In genomic region chr15:48516125-48516524, GRCh38 we compare ENCODE assay signal across 24 cellular contexts.
"Had no signal": no experiment of that assay in that cellular context is flagged by ENCODE, and none has a peak within 500 bp of the region (broad histone marks: within the 10 kb centered on the region; RNA-seq: fewer than 3 reads in every experiment).

No MANE protein-coding gene starts in this region.

- H3K27ac ChIP-seq: VCaP had no signal

- H3K36me3 Mint-ChIP-seq: activated CD4-positive, alpha-beta memory T cell treated with anti-CD3 and anti-CD28 coated beads for 36 hours; activated naive CD8-positive, alpha-beta T cell had no signal

- H3K27ac Mint-ChIP-seq: activated CD4-positive, alpha-beta memory T cell treated with anti-CD3 and anti-CD28 coated beads for 36 hours; activated CD4-positive, alpha-beta T cell treated with anti-CD3 and anti-CD28 coated beads, Interleukin-2, amount 10 ng/mL, durations not matched to agents 7 days and 5 days; activated naive CD4-positive, alpha-beta T cell treated with anti-CD3 and anti-CD28 coated beads for 36 hours; activated naive CD8-positive, alpha-beta T cell; activated T-helper 17 cell treated with anti-CD3 and anti-CD28 coated beads, Interleukin-2, amount 50 U/mL, for 72 hours had no signal

- H3K4me3 Mint-ChIP-seq: activated CD4-positive, alpha-beta memory T cell treated with anti-CD3 and anti-CD28 coated beads for 36 hours; activated CD4-positive, alpha-beta T cell treated with anti-CD3 and anti-CD28 coated beads, Interleukin-2, amount 10 ng/mL, durations not matched to agents 7 days and 5 days; activated naive CD4-positive, alpha-beta T cell treated with anti-CD3 and anti-CD28 coated beads for 36 hours; activated naive CD8-positive, alpha-beta T cell; activated T-cell treated with anti-CD3 and anti-CD28 coated beads, Interleukin-2, amount 50 U/mL, for 4 hours; activated T-helper 17 cell treated with anti-CD3 and anti-CD28 coated beads, Interleukin-2, amount 50 U/mL, for 72 hours; brain had no signal

- DNase-seq: activated CD4-positive, alpha-beta memory T cell treated with anti-CD3 and anti-CD28 coated beads for 36 hours; activated CD4-positive, alpha-beta T cell treated with anti-CD3 and anti-CD28 coated beads, Interleukin-2, amount 10 ng/mL, durations not matched to agents 7 days and 5 days; activated CD4-positive, CD25-positive, alpha-beta regulatory T cell; activated CD8-positive, alpha-beta memory T cell treated with anti-CD3 and anti-CD28 coated beads for 24 hours; activated gamma-delta T cell; activated naive CD4-positive, alpha-beta T cell treated with anti-CD3 and anti-CD28 coated beads for 36 hours; activated T-cell treated with anti-CD3 and anti-CD28 coated beads, Interleukin-2, amount 50 U/mL, for 4 hours; amygdala; IMR-90; Kasumi-1; KBM-7; NCI-H1092; NCI-H1417; NCI-H1930; NCI-H2107; NCI-H345; NCI-H510A treated with DMSO at 0.1 percent for 48 hours; PC-3; SHP77 treated with DMSO at 0.1 percent for 48 hours; T-helper 1 cell had no signal

- H3K4me1 Mint-ChIP-seq: activated CD4-positive, alpha-beta T cell treated with anti-CD3 and anti-CD28 coated beads, Interleukin-2, amount 10 ng/mL, durations not matched to agents 7 days and 5 days; activated T-helper 17 cell treated with anti-CD3 and anti-CD28 coated beads, Interleukin-2, amount 50 U/mL, for 72 hours had no signal

- H3K9me3 Mint-ChIP-seq: activated CD4-positive, alpha-beta memory T cell treated with anti-CD3 and anti-CD28 coated beads for 36 hours; activated CD4-positive, alpha-beta T cell treated with anti-CD3 and anti-CD28 coated beads, Interleukin-2, amount 10 ng/mL, durations not matched to agents 7 days and 5 days; activated naive CD4-positive, alpha-beta T cell treated with anti-CD3 and anti-CD28 coated beads for 36 hours; activated T-cell treated with anti-CD3 and anti-CD28 coated beads, Interleukin-2, amount 50 U/mL, for 4 hours had no signal

- H3K27me3 Mint-ChIP-seq: activated CD4-positive, alpha-beta memory T cell treated with anti-CD3 and anti-CD28 coated beads for 36 hours; activated naive CD8-positive, alpha-beta T cell; brain had no signal
